In genomic region chr20:31879143-31879987, GRCh38 we compare ENCODE assay signal across 8 cellular contexts. TPM values are rescaled to one million over a fixed set of nuclear protein-coding genes. Genes with fewer than 3 reads are reported as not detected.
DNase-seq lines count a peak whose midpoint lies in the region; ATAC-seq and TF ChIP-seq lines count a peak whose summit lies in the region.

No MANE protein-coding gene starts in this region.

- POLR2A ChIA-PET in SK-N-SH (lab: Yijun Ruan, JAX): interaction anchor here (0.7 to 0.8 kb wide), 2 partner anchors 30 to 88 kb away, joined by 3 to 4 read pairs; no protein-coding TSS in a partner anchor

- H3K27me3 ChIP-seq in SK-N-SH (ENCODE audit: insufficient read depth): no peaks in the 10 kb centered on the region

- H3K27ac Mint-ChIP-seq in activated naive CD4-positive, alpha-beta T cell treated with anti-CD3 and anti-CD28 coated beads, Interleukin-2, amount 50 U/mL, for 72 hours: peak overlapping the region; percentile 68 to 94

- peaks cover 7% of the 10 kb centered on the region for H3K9me3 ChIP-seq in SK-N-SH

- TF ChIP-seq CTCF in HFF-Myc (IDR thresholded peaks at IDR 0.05; ENCODE audit: low read depth, low read length, missing control alignments) (no peak), NB4 (IDR thresholded peaks at IDR 0.05; ENCODE audit: low read depth, low read length) (no peak), SK-N-SH (IDR thresholded peaks at IDR 0.05) (no peak), omental fat pad (IDR thresholded peaks at IDR 0.05) (no peak)

- DNase-seq in GF-D8 (lab: John Stamatoyannopoulos, UW) (peak; percentile 61), HFF-Myc (ENCODE audit: extremely low read depth, low read depth) (peak; percentile 77), NB4 (ENCODE audit: low read depth) (peak; percentile 96), SK-N-SH (peak; percentile 93), head of caudate nucleus (peak; percentile 90 to 98 (median 95)), omental fat pad (ENCODE audit: low spot score) (peak; percentile 85)
- DNase-seq in activated naive CD4-positive, alpha-beta T cell treated with anti-CD3 and anti-CD28 coated beads, Interleukin-2, amount 50 U/mL, for 72 hours (ENCODE audit: low spot score in 2 of 2): peak; percentile 82 to 85

- ATAC-seq in activated naive CD4-positive, alpha-beta T cell treated with anti-CD3 and anti-CD28 coated beads, Interleukin-2, amount 50 U/mL, for 72 hours: peak; percentile 96 to 99
- ATAC-seq in omental fat pad (ENCODE audit: low FRiP score): peak; percentile 99

- peak; percentile 51 for TF ChIP-seq POLR2A in NB4 (IDR thresholded peaks at IDR 0.05; ENCODE audit: extremely low read depth, insufficient read length)

- intact Hi-C loops in head of caudate nucleus (cut with DNase I): no loop called here

- H3K9ac ChIP-seq in SK-N-SH: peak overlapping the region; percentile 68

- no peaks in the 10 kb centered on the region for H3K9me3 Mint-ChIP-seq in activated naive CD4-positive, alpha-beta T cell treated with anti-CD3 and anti-CD28 coated beads, Interleukin-2, amount 50 U/mL, for 72 hours

- no peaks in the 10 kb centered on the region; a peak in 1 of 4 replicates for H3K4me1 ChIP-seq in SK-N-SH (ENCODE audit: control insufficient read depth in 1 of 2, insufficient read depth in 2 of 2, low read depth in 1 of 2, low read length in 1 of 2)

- H3K36me3 ChIP-seq in SK-N-SH (replicated peaks in 1 of 2; ENCODE audit: control insufficient read depth in 1 of 2, insufficient read depth in 2 of 2, low read length in 1 of 2): no peaks in the 10 kb centered on the region

- peak overlapping the region; percentile 58 for H3K4me3 ChIP-seq in HFF-Myc (replicated peaks; ENCODE audit: low read depth, low read length)
- H3K4me3 ChIP-seq in NB4 (ENCODE audit: low read depth, low read length): peak overlapping the region; percentile 72
- H3K4me3 ChIP-seq in SK-N-SH (ENCODE audit: low read depth in 2 of 2, low read length in 1 of 2): peak overlapping the region; percentile 65 to 68

- TF ChIP-seq EP300 in SK-N-SH (IDR thresholded peaks at IDR 0.05; ENCODE audit: borderline replicate concordance in 1 of 2, low read depth in 1 of 2, low read length in 1 of 2): no peak

- no peaks in the 10 kb centered on the region for H3K36me3 Mint-ChIP-seq in activated naive CD4-positive, alpha-beta T cell treated with anti-CD3 and anti-CD28 coated beads, Interleukin-2, amount 50 U/mL, for 72 hours

- peak overlapping the region; percentile 56 to 64 for H3K27ac ChIP-seq in SK-N-SH (ENCODE audit: low read depth in 2 of 2, low read length in 1 of 2)
- peak overlapping the region; percentile 59 for H3K27ac ChIP-seq in temporal lobe (ENCODE audit: low read depth, low read length)

- H3K9me2 ChIP-seq in SK-N-SH: no peaks in the 10 kb centered on the region

- no peaks in the 10 kb centered on the region for H4K20me1 ChIP-seq in SK-N-SH (ENCODE audit: insufficient read depth)

- TF ChIP-seq RAD21 in SK-N-SH (IDR thresholded peaks at IDR 0.05; ENCODE audit: low read length): peak; percentile 13; the same call in 1 of the 2 replicates

- CTCF ChIA-PET in SK-N-SH (lab: Yijun Ruan, JAX): interaction anchor here (0.6 to 3.7 kb wide), 8 partner anchors 8 to 73 kb away, joined by 3 to 13 read pairs (median 4); partner anchors contain the start of gene PDRG1

- 8% methylated on average over 43 of the region's 45 CpGs for WGBS in SK-N-SH (ENCODE audit: low lambda C conversion rate)

- no peaks in the 10 kb centered on the region for H3K79me2 ChIP-seq in SK-N-SH (ENCODE audit: insufficient read depth)

- peak overlapping the region; percentile 94 for H2AFZ ChIP-seq in SK-N-SH (ENCODE audit: low read depth)

- H3K4me2 ChIP-seq in SK-N-SH: peak overlapping the region; percentile 83

- H3F3A ChIP-seq in SK-N-SH (replicated peaks; ENCODE audit: insufficient read depth): peaks cover 7% of the 10 kb centered on the region

TF ChIP-seq in SK-N-SH, 30 proteins besides CTCF, POLR2A, EP300 and RAD21 (continues in another document):
- TF ChIP-seq RXRA (IDR thresholded peaks at IDR 0.05; ENCODE audit: borderline replicate concordance, low read depth) (no peak), RCOR1 (IDR thresholded peaks at IDR 0.05; ENCODE audit: low read length) (0 out of 2 replicates have a peak, but pooled peaks have one; percentile 26), USF2 (IDR thresholded peaks at IDR 0.05; ENCODE audit: borderline replicate concordance, low read depth, low read length) (no peak), ELF1 (IDR thresholded peaks at IDR 0.05) (no peak), TCF12 (IDR thresholded peaks at IDR 0.05) (no peak), POLR2AphosphoS5 (IDR thresholded peaks at IDR 0.05; ENCODE audit: low read depth, low read length) (peak; percentile 83), GABPA (IDR thresholded peaks at IDR 0.05; ENCODE audit: low read depth) (no peak), MAX (IDR thresholded peaks at IDR 0.05; ENCODE audit: low read depth) (peak; percentile 79), MEF2A (IDR thresholded peaks at IDR 0.05; ENCODE audit: borderline replicate concordance, low read depth) (no peak), FOXM1 (IDR thresholded peaks at IDR 0.05; ENCODE audit: low read depth) (no peak), TAF1 (IDR thresholded peaks at IDR 0.05; ENCODE audit: borderline replicate concordance, low read depth, low read length) (no peak), REST (IDR thresholded peaks at IDR 0.05; ENCODE audit: low read depth, low read length) (no peak)

RNA-seq across cellular contexts. Expression of gene TTLL9, which starts 8.9 kb away (rescaled TPM):
- polyA plus RNA-seq in SK-N-SH (2012; rRNA removed): 0.23 and 0.32 TPM in 2 replicates
- polyA plus RNA-seq in SK-N-SH (2012; cell fraction: cytosol; rRNA removed): 0.24 and 0.30 TPM in 2 replicates
- 1.2 and 1.8 TPM in 2 replicates for polyA plus RNA-seq in SK-N-SH (2012; cell fraction: nucleus; rRNA removed)
- not detected for total RNA-seq in activated naive CD4-positive, alpha-beta T cell treated with anti-CD3 and anti-CD28 coated beads, Interleukin-2, amount 50 U/mL, for 72 hours
- total RNA-seq in omental fat pad (1 to 10 TPM in 1 of 4 donors, under 1 TPM in 3; 0.24 to 1.4 (median 0.28) TPM), temporal lobe (3.7 TPM)

RNA-seq across cellular contexts. Expression of gene DUSP15, which starts 9.0 kb away (rescaled TPM):
- polyA plus RNA-seq in SK-N-SH (2012; rRNA removed): 4.3 and 5.4 TPM in 2 replicates
- polyA plus RNA-seq in SK-N-SH (2012; cell fraction: cytosol; rRNA removed): 2.6 and 4.9 TPM in 2 replicates
- 11.5 and 13.8 TPM in 2 replicates for polyA plus RNA-seq in SK-N-SH (2012; cell fraction: nucleus; rRNA removed)
- total RNA-seq in activated naive CD4-positive, alpha-beta T cell treated with anti-CD3 and anti-CD28 coated beads, Interleukin-2, amount 50 U/mL, for 72 hours: not detected
- total RNA-seq in omental fat pad: 1 to 10 TPM in 1 of 4 donors, under 1 TPM in 2, not detected in 1; 0.84 to 3.7 (median 0.96) TPM
- 4.4 TPM for total RNA-seq in temporal lobe

RNA-seq across cellular contexts. Expression of gene FOXS1, which starts 34.0 kb away (rescaled TPM):
- polyA plus RNA-seq in SK-N-SH (2012; rRNA removed): 0.73 and 0.99 TPM in 2 replicates
- polyA plus RNA-seq in SK-N-SH (2012; cell fraction: cytosol; rRNA removed): 0.48 and 0.83 TPM in 2 replicates
- 0.58 and 0.85 TPM in 2 replicates for polyA plus RNA-seq in SK-N-SH (2012; cell fraction: nucleus; rRNA removed)
- total RNA-seq in activated naive CD4-positive, alpha-beta T cell treated with anti-CD3 and anti-CD28 coated beads, Interleukin-2, amount 50 U/mL, for 72 hours: not detected
- total RNA-seq in omental fat pad (1 to 10 TPM in 1 of 4 donors, under 1 TPM in 2, not detected in 1; 0.48 to 1.3 (median 0.63) TPM), temporal lobe (0.74 TPM)

Comparison
In these comparisons a context has a peak if more than half of its experiments do, and no peak if none do; other contexts are left out.
1. Peak in every context shown above with its lines: DNase-seq, ATAC-seq, H3K4me3 ChIP-seq and H3K27ac ChIP-seq.